8 cellular contexts compared by ENCODE assay signal in genomic region chr15:92909131-92909781, GRCh38. TPM values are rescaled to one million over a fixed set of nuclear protein-coding genes. Genes with fewer than 3 reads are reported as not detected.
DNase-seq lines count a peak whose midpoint lies in the region; ATAC-seq and TF ChIP-seq lines count a peak whose summit lies in the region.

No MANE protein-coding gene starts in this region.

- peak overlapping the region; percentile 48 to 98 (median 90) for H3K4me3 Mint-ChIP-seq in CD8-positive, alpha-beta memory T cell
- peak overlapping the region; percentile 39 to 99 (median 49) for H3K4me3 Mint-ChIP-seq in T-cell
- H3K4me3 Mint-ChIP-seq in glutamatergic neuron (ENCODE audit: unreplicated experiment): no peak overlapping the region

- peaks cover 92 to 98% (median 96%) of the 10 kb centered on the region in 3 donors for H3K4me1 Mint-ChIP-seq in CD8-positive, alpha-beta memory T cell
- H3K4me1 Mint-ChIP-seq in T-cell: peaks cover 95 to 99% (median 96%) of the 10 kb centered on the region in 3 donors
- H3K4me1 Mint-ChIP-seq in glutamatergic neuron (ENCODE audit: low read depth, unreplicated experiment): peaks cover 45% of the 10 kb centered on the region

- no peaks in the 10 kb centered on the region for H3K27me3 Mint-ChIP-seq in CD8-positive, alpha-beta memory T cell
- H3K27me3 Mint-ChIP-seq in T-cell (no peaks in the 10 kb centered on the region), glutamatergic neuron (ENCODE audit: unreplicated experiment) (peaks cover 8% of the 10 kb centered on the region)

- POLR2A ChIA-PET in CD8-positive, alpha-beta memory T cell (lab: Charles Lee): interaction anchor here (1.4 to 11.5 kb wide), 4 partner anchors 8 to 100 kb away, joined by 5 to 455 read pairs (median 30); no protein-coding TSS in a partner anchor
- POLR2A ChIA-PET in T-cell (lab: Charles Lee): interaction anchor here (0.6 to 11.6 kb wide), 10 partner anchors 9 to 84 kb away, joined by 3 to 372 read pairs (median 8); partner anchors contain the start of gene CHD2 (in 1 of the 2)

- H3K27ac ChIP-seq in CD8-positive, alpha-beta memory T cell (ENCODE audit: low read depth, low read length): no peak overlapping the region
- peak overlapping the region; percentile 95 to 100 (median 96) for H3K27ac ChIP-seq in esophagus squamous epithelium

- CTCF ChIA-PET in CD8-positive, alpha-beta memory T cell (lab: Charles Lee): interaction anchor here (0.7 to 3.3 kb wide), 5 partner anchors 9 to 100 kb away, joined by 3 to 28 read pairs (median 6); partner anchors contain the start of gene CHD2
- CTCF ChIA-PET in T-cell (lab: Charles Lee): interaction anchor here (0.5 to 3.4 kb wide), 11 partner anchors 8 to 820 kb away, joined by 3 to 32 read pairs (median 5); no protein-coding TSS in a partner anchor

- TF ChIP-seq CTCF in esophagus squamous epithelium (IDR thresholded peaks at IDR 0.05) (no peak), glutamatergic neuron (IDR thresholded peaks at IDR 0.05; ENCODE audit: partially characterized antibody, unreplicated experiment) (no peak)

- H3K36me3 ChIP-seq in CD8-positive, alpha-beta memory T cell (ENCODE audit: insufficient read depth, low read length): no peaks in the 10 kb centered on the region
- peaks cover 0 to 14% (median 0%) of the 10 kb centered on the region in 3 donors for H3K36me3 ChIP-seq in esophagus squamous epithelium

- TF ChIP-seq POLR2A in esophagus squamous epithelium (IDR thresholded peaks at IDR 0.05): no peak

- H3K9me3 ChIP-seq in CD8-positive, alpha-beta memory T cell (ENCODE audit: low read length): no peaks in the 10 kb centered on the region
- no peaks in the 10 kb centered on the region for H3K9me3 ChIP-seq in esophagus squamous epithelium

- 45 to 55% methylated on average over 6 to 7 of the region's 7 CpGs for WGBS in esophagus squamous epithelium, 2 donors

- H3K36me3 Mint-ChIP-seq in CD8-positive, alpha-beta memory T cell: peaks cover 4 to 51% (median 11%) of the 10 kb centered on the region in 3 donors
- peaks cover 37% of the 10 kb centered on the region for H3K36me3 Mint-ChIP-seq in T-cell
- no peaks in the 10 kb centered on the region for H3K36me3 Mint-ChIP-seq in glutamatergic neuron (ENCODE audit: unreplicated experiment)

- ATAC-seq in T-cell (replicated peaks in 1 of 4) (no peak), GM19395 (IDR thresholded peaks at IDR 0.05; ENCODE audit: unreplicated experiment) (no peak)

- DNase-seq in CD8-positive, alpha-beta memory T cell: no peak
- DNase-seq in T-cell: no peak
- DNase-seq in esophagus squamous epithelium (lab: John Stamatoyannopoulos, UW): no peak
- peak; percentile 93 for DNase-seq in renal cortical epithelial cell (ENCODE audit: low read depth)
- DNase-seq in hypothalamus (lab: John Stamatoyannopoulos, UW): no peak
- no peak for DNase-seq in glutamatergic neuron
- DNase-seq in NCI-H146 treated with DMSO at 0.1 percent for 48 hours (lab: John Stamatoyannopoulos, UW; ENCODE audit: unreplicated experiment): no peak

- H3K27ac Mint-ChIP-seq in CD8-positive, alpha-beta memory T cell: peak overlapping the region; percentile 22 to 100 (median 92)
- H3K27ac Mint-ChIP-seq in T-cell (peak overlapping the region; percentile 100), glutamatergic neuron (ENCODE audit: unreplicated experiment) (no peak overlapping the region)

- peaks cover 89% of the 10 kb centered on the region for H3K4me1 ChIP-seq in CD8-positive, alpha-beta memory T cell (ENCODE audit: insufficient read depth, low read length)
- peaks cover 59 to 96% (median 73%) of the 10 kb centered on the region in 3 donors for H3K4me1 ChIP-seq in esophagus squamous epithelium

- H3K4me3 ChIP-seq in CD8-positive, alpha-beta memory T cell (ENCODE audit: low read length): no peak overlapping the region
- H3K4me3 ChIP-seq in esophagus squamous epithelium: no peak overlapping the region

- H3K27me3 ChIP-seq in CD8-positive, alpha-beta memory T cell (ENCODE audit: insufficient read depth, low read length, poor library complexity, severe bottlenecking): no peaks in the 10 kb centered on the region
- H3K27me3 ChIP-seq in esophagus squamous epithelium: no peaks in the 10 kb centered on the region

- H3K9me3 Mint-ChIP-seq in CD8-positive, alpha-beta memory T cell: no peaks in the 10 kb centered on the region
- H3K9me3 Mint-ChIP-seq in T-cell (no peaks in the 10 kb centered on the region), glutamatergic neuron (ENCODE audit: unreplicated experiment) (peaks cover 8% of the 10 kb centered on the region)

- intact Hi-C loops in esophagus squamous epithelium (cut with DNase I): no loop called here

RNA-seq across cellular contexts. Expression of gene CHD2, which starts 9.1 kb away (rescaled TPM):
- 100 to 1,000 TPM in 1 of 2 experiments, 10 to 100 TPM in 1; 99.0 to 109 TPM for total RNA-seq in CD8-positive, alpha-beta memory T cell
- polyA plus RNA-seq in CD8-positive, alpha-beta memory T cell: 80.3 TPM
- 100 to 1,000 TPM; 231 to 506 (median 266) TPM for total RNA-seq in T-cell
- 100 to 1,000 TPM in 1 of 4 donors, 10 to 100 TPM in 3; 36.1 to 132 (median 74.8) TPM for total RNA-seq in esophagus squamous epithelium
- 35.4 and 92.3 TPM in 2 replicates for total RNA-seq in renal cortical epithelial cell
- 201 TPM for total RNA-seq in glutamatergic neuron (ENCODE audit: unreplicated experiment)
